In genomic region chr17:9331512-9332163, GRCh38 we compare ENCODE assay signal across 28 cellular contexts.
DNase-seq lines count a peak whose midpoint lies in the region; ATAC-seq and TF ChIP-seq lines count a peak whose summit lies in the region.
"Had no signal": no experiment of that assay in that cellular context is flagged by ENCODE, and none has a peak within 500 bp of the region (broad histone marks: within the 10 kb centered on the region; RNA-seq: fewer than 3 reads in every experiment).

No MANE protein-coding gene starts in this region.

- peaks cover 27% of the 10 kb centered on the region for H3K9me3 ChIP-seq in endodermal cell (ENCODE audit: control insufficient read depth, low read length)

- peaks cover 29% of the 10 kb centered on the region for H3K4me1 Mint-ChIP-seq in endodermal cell
- H3K4me1 Mint-ChIP-seq in neural crest cell: peaks cover 52% of the 10 kb centered on the region

- no peak for ATAC-seq in activated CD4-positive, CD25-positive, alpha-beta regulatory T cell treated with anti-CD3 and anti-CD28 coated beads, Interleukin-2, amount 50 U/mL, for 24 hours
- no peak for ATAC-seq in HG03457 (IDR thresholded peaks at IDR 0.05; ENCODE audit: unreplicated experiment)
- ATAC-seq: activated T-cell treated with anti-CD3 and anti-CD28 coated beads, Interleukin-2, amount 50 U/mL, for 72 hours; left ventricle myocardium superior; natural killer cell had no signal

- H3K27ac Mint-ChIP-seq in endodermal cell (peak overlapping the region; percentile 45), neural crest cell (ENCODE audit: unreplicated experiment) (peak overlapping the region; percentile 97)
- H3K27ac Mint-ChIP-seq: activated T-cell treated with anti-CD3 and anti-CD28 coated beads, Interleukin-2, amount 50 U/mL, for 72 hours; immature natural killer cell; natural killer cell had no signal

- H3K4me3 ChIP-seq in endodermal cell (ENCODE audit: low read length): no peak overlapping the region
- H3K4me3 ChIP-seq: SK-N-MC had no signal

- H3K9me3 Mint-ChIP-seq in endodermal cell (peaks cover 19% of the 10 kb centered on the region), neural crest cell (peaks cover 10% of the 10 kb centered on the region)

- H3K36me3 ChIP-seq in endodermal cell (ENCODE audit: control insufficient read depth, insufficient read depth, low read length): no peaks in the 10 kb centered on the region

- no peaks in the 10 kb centered on the region for H3K4me1 ChIP-seq in endodermal cell (ENCODE audit: control insufficient read depth, insufficient read depth, low read length)

- no peaks in the 10 kb centered on the region for H3K27me3 ChIP-seq in endodermal cell (ENCODE audit: control insufficient read depth, insufficient read depth, low read length, poor library complexity, severe bottlenecking)

- peak; percentile 52 for DNase-seq in Ammon's horn (ENCODE audit: low spot score)
- DNase-seq in NCI-H2227 treated with DMSO at 0.1 percent for 48 hours (lab: John Stamatoyannopoulos, UW): peak; percentile 17
- DNase-seq in endodermal cell: peak; percentile 47
- no peak for DNase-seq in neural crest cell (ENCODE audit: low read depth, low spot score)
- no peak for DNase-seq in activated gamma-delta T cell (lab: John Stamatoyannopoulos, UW)
- DNase-seq in NCI-H187 (lab: John Stamatoyannopoulos, UW): no peak
- DNase-seq: activated CD4-positive, alpha-beta T cell treated with anti-CD3 and anti-CD28 coated beads for 48 hours; activated naive CD4-positive, alpha-beta T cell treated with anti-CD3 and anti-CD28 coated beads, Interleukin-2, amount 50 U/mL, for 16 hours; activated T-cell treated with anti-CD3 and anti-CD28 coated beads, Interleukin-2, amount 50 U/mL, for 72 hours; aorta; CD4-positive, alpha-beta memory T cell; cerebellar nuclear complex; DMS153; GF-D8; GOT3; immature natural killer cell; left ventricle myocardium superior; natural killer cell; NCI-H187 treated with DMSO at 0.1 percent for 48 hours; NCI-H226; NCI-H748 treated with DMSO at 0.1 percent for 48 hours; T-helper 2 cell; trophoblast cell had no signal

- H3K36me3 Mint-ChIP-seq in endodermal cell (ENCODE audit: low read depth) (peaks cover 15% of the 10 kb centered on the region), neural crest cell (ENCODE audit: low read depth) (peaks cover 13% of the 10 kb centered on the region)

- peak overlapping the region; percentile 95 for H3K27ac ChIP-seq in endodermal cell (ENCODE audit: low read depth, low read length)
- H3K27ac ChIP-seq: 22Rv1, RWPE1, SK-N-MC had no signal

- no peak for TF ChIP-seq CTCF in endodermal cell (conservative IDR thresholded peaks at IDR 0.05)
- no peak for TF ChIP-seq CTCF in neural crest cell (conservative IDR thresholded peaks at IDR 0.05)

- H3K4me3 Mint-ChIP-seq in endodermal cell: no peak overlapping the region
- H3K4me3 Mint-ChIP-seq in neural crest cell: peak overlapping the region; percentile 79
- H3K4me3 Mint-ChIP-seq: activated T-cell treated with anti-CD3 and anti-CD28 coated beads, Interleukin-2, amount 50 U/mL, for 72 hours; CD4-positive, alpha-beta memory T cell; immature natural killer cell; natural killer cell had no signal

- WGBS in endodermal cell (ENCODE audit: insufficient coverage in 1 of 2, insufficient read length in 1 of 2), 2 experiments: 71 to 79% methylated on average over 12 to 15 of the region's 15 CpGs

- no peak overlapping the region for H3K9ac ChIP-seq in endodermal cell (ENCODE audit: extremely low read depth, low read length, poor library complexity, severe bottlenecking)

- H3K27me3 Mint-ChIP-seq in endodermal cell (ENCODE audit: insufficient read depth) (peaks cover 25% of the 10 kb centered on the region), neural crest cell (ENCODE audit: low read depth) (no peaks in the 10 kb centered on the region)
- H3K27me3 Mint-ChIP-seq: CD4-positive, alpha-beta memory T cell had no signal

Comparison
In these comparisons a context has a peak if more than half of its experiments do, and no peak if none do; other contexts are left out.
1. DNase-seq: peak in Ammon's horn (single experiment), NCI-H2227 treated with DMSO at 0.1 percent for 48 hours (single experiment) and endodermal cell (single experiment); none in neural crest cell (single experiment), activated gamma-delta T cell (single experiment) and NCI-H187 (0 of 2).